Comparison of ENCODE assay signal across 14 cellular contexts in genomic region chr17:36127199-36127881, GRCh38. TPM values are rescaled to one million over a fixed set of nuclear protein-coding genes. Genes with fewer than 3 reads are reported as not detected.
DNase-seq lines count a peak whose midpoint lies in the region; ATAC-seq and TF ChIP-seq lines count a peak whose summit lies in the region.
"Had no signal": no experiment of that assay in that cellular context is flagged by ENCODE, and none has a peak within 500 bp of the region (broad histone marks: within the 10 kb centered on the region; RNA-seq: fewer than 3 reads in every experiment).

No MANE protein-coding gene starts in this region.

- H3K4me1 ChIP-seq in heart left ventricle = peaks cover 0 to 13% (median 0%) of the 10 kb centered on the region in 12 donors

- no peaks in the 10 kb centered on the region for H3K36me3 ChIP-seq in heart left ventricle

- no peak for TF ChIP-seq POLR2A in heart left ventricle (IDR thresholded peaks at IDR 0.05)

- no peaks in the 10 kb centered on the region for H3K27me3 ChIP-seq in heart left ventricle
- H3K27me3 ChIP-seq: tibial nerve had no signal

- peak overlapping the region; percentile 59 to 69 for H3K4me3 Mint-ChIP-seq in effector memory CD8-positive, alpha-beta T cell

- ATAC-seq in GM19467 (IDR thresholded peaks at IDR 0.05; ENCODE audit: unreplicated experiment) (peak; percentile 53), HG02981 (IDR thresholded peaks at IDR 0.05; ENCODE audit: unreplicated experiment) (peak; percentile 53), heart left ventricle (no peak), HG03469 (IDR thresholded peaks at IDR 0.05; ENCODE audit: unreplicated experiment) (no peak)
- peak; percentile 79 for ATAC-seq in effector memory CD8-positive, alpha-beta T cell (replicated peaks)

- 82 to 91% (median 85%) methylated on average over 5 to 7 of the region's 7 CpGs for WGBS in heart left ventricle, 4 donors

- DNase-seq in GM10266 (ENCODE audit: extremely low spot score) (peak; percentile 15), coronary artery (ENCODE audit: low spot score) (no peak), midbrain (lab: John Stamatoyannopoulos, UW) (no peak), heart left ventricle (no peak)
- no peak for DNase-seq in effector memory CD8-positive, alpha-beta T cell
- DNase-seq: COR-L47, NCI-H1930, NCI-H526 treated with DMSO at 0.1 percent for 48 hours had no signal

- H3K27ac ChIP-seq in coronary artery = no peak overlapping the region
- no peak overlapping the region for H3K27ac ChIP-seq in heart left ventricle
- H3K27ac ChIP-seq: KMS-11, tibial nerve had no signal

- TF ChIP-seq CTCF in GM10266 (IDR thresholded peaks at IDR 0.05; ENCODE audit: control insufficient read depth, insufficient read depth, low read depth, missing control alignments) = no peak
- no peak for TF ChIP-seq CTCF in coronary artery (IDR thresholded peaks at IDR 0.05)
- TF ChIP-seq CTCF in heart left ventricle (IDR thresholded peaks at IDR 0.05) = no peak

- H3K4me3 ChIP-seq in coronary artery (no peak overlapping the region), heart left ventricle (no peak overlapping the region)
- H3K4me3 ChIP-seq: tibial nerve had no signal

- peaks cover 13% of the 10 kb centered on the region for H3K36me3 Mint-ChIP-seq in effector memory CD8-positive, alpha-beta T cell (ENCODE audit: insufficient read depth)

- intact Hi-C loops in heart left ventricle (cut with DNase I) = loop anchor here in 1 of 10 donors (10.0 kb wide), 1 partner anchor 67 kb away; the partner anchor contains the start of genes CCL3L1 and CCL3L3

- H3K9me3 Mint-ChIP-seq in effector memory CD8-positive, alpha-beta T cell = peaks cover 0 to 4% of the 10 kb centered on the region in 2 donors

- no peaks in the 10 kb centered on the region for H3K27me3 Mint-ChIP-seq in effector memory CD8-positive, alpha-beta T cell

- peaks cover 41 to 72% of the 10 kb centered on the region in 2 donors for H3K4me1 Mint-ChIP-seq in effector memory CD8-positive, alpha-beta T cell (ENCODE audit: low read depth in 2 of 2)

- H3K27ac Mint-ChIP-seq in effector memory CD8-positive, alpha-beta T cell = peak overlapping the region; percentile 91 to 94

- peaks cover 0 to 21% (median 11%) of the 10 kb centered on the region in 12 donors for H3K9me3 ChIP-seq in heart left ventricle

RNA-seq across cellular contexts. Expression of gene CCL4, which starts 23.7 kb away (rescaled TPM):
- 10 to 100 TPM in 2 of 9 donors, 1 to 10 TPM in 2, under 1 TPM in 2, not detected in 3; 0.29 to 23.9 (median 1.5) TPM for total RNA-seq in heart left ventricle
- polyA plus RNA-seq in heart left ventricle = 1 to 10 TPM in 1 of 2 donors, under 1 TPM in 1; 0.72 to 1.2 TPM
- total RNA-seq: myocyte had no signal

RNA-seq across cellular contexts. Expression of gene CCL3, which starts 37.4 kb away (rescaled TPM):
- 10 to 100 TPM in 1 of 9 donors, 1 to 10 TPM in 1, under 1 TPM in 4, not detected in 3; 0.21 to 22.5 (median 0.65) TPM for total RNA-seq in heart left ventricle
- under 1 TPM; 0.30 to 0.61 TPM for polyA plus RNA-seq in heart left ventricle
- total RNA-seq: myocyte had no signal

RNA-seq across cellular contexts. Expression of gene TBC1D3B, which starts 49.1 kb away (rescaled TPM):
- total RNA-seq in heart left ventricle = 1 to 10 TPM in 7 of 9 donors, under 1 TPM in 1, not detected in 1; 0.62 to 3.3 (median 1.4) TPM
- under 1 TPM; 0.68 to 0.76 TPM for polyA plus RNA-seq in heart left ventricle

Comparison
In these comparisons a context has a peak if more than half of its experiments do, and no peak if none do; other contexts are left out.
1. ATAC-seq: peak in GM19467 (single experiment), HG02981 (single experiment) and effector memory CD8-positive, alpha-beta T cell (single experiment); none in heart left ventricle (0 of 4) and HG03469 (single experiment).